In the genomic region with DNA sequence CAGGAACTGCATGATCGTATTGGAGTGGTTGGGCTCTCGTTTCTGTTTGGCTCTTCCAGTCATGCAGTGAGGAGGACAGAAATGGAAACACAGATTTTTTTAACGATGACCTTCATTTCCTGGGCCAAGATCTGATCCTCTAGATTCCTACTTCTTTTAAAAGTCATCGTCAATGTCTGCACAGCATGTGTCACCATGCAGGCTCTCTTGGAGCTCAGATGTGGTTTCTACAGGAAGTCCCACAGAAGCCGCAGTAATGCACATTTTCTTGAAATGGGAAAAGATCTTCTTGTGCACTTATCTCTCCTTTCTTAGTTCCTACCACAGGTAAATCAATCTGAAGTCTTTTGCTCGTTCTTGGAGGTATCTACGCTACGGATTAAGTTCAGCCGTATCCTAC, we compare ENCODE assay signal across 13 cellular contexts.
DNase-seq lines count a peak whose midpoint lies in the region; ATAC-seq and TF ChIP-seq lines count a peak whose summit lies in the region.
"Had no signal": no experiment of that assay in that cellular context is flagged by ENCODE, and none has a peak within 500 bp of the region (broad histone marks: within the 10 kb centered on the region; RNA-seq: fewer than 3 reads in every experiment).

No MANE protein-coding gene starts in this region.

- peak; percentile 20 for DNase-seq in activated CD4-positive, alpha-beta T cell treated with anti-CD3 and anti-CD28 coated beads for 48 hours
- DNase-seq in activated CD4-positive, alpha-beta T cell treated with anti-CD3 and anti-CD28 coated beads for 1 hour, result no peak
- DNase-seq in HFFc6 (no peak), mesenchymal stem cell (peak; percentile 32), NCI-H1048 (lab: John Stamatoyannopoulos, UW) (no peak), T1000 (lab: John Stamatoyannopoulos, UW) (no peak)
- DNase-seq: occipital lobe, Peyer's patch had no signal

- no peak overlapping the region for H3K4me3 ChIP-seq in mesenchymal stem cell (ENCODE audit: insufficient read depth in 1 of 2, low read depth in 1 of 2, low read length in 2 of 2)
- H3K4me3 ChIP-seq: Peyer's patch, thoracic aorta had no signal

- H3K36me3 ChIP-seq in mesenchymal stem cell (ENCODE audit: control insufficient read depth in 1 of 2, insufficient read depth in 2 of 2, low read depth in 1 of 2, low read length in 2 of 2), result no peaks in the 10 kb centered on the region
- H3K36me3 ChIP-seq: Peyer's patch, thoracic aorta had no signal

- H3K18ac ChIP-seq in mesenchymal stem cell (ENCODE audit: low read depth in 1 of 2, low read length in 2 of 2), result no peak overlapping the region

- ATAC-seq in HG03097 (IDR thresholded peaks at IDR 0.05; ENCODE audit: low FRiP score, unreplicated experiment), result no peak

- H3K4me1 ChIP-seq in mesenchymal stem cell (ENCODE audit: control insufficient read depth, insufficient read depth, low read depth, low read length), result no peaks in the 10 kb centered on the region
- H3K4me1 ChIP-seq: Peyer's patch had no signal

- no peak overlapping the region for H3K27ac Mint-ChIP-seq in HFFc6
- no peak overlapping the region for H3K27ac Mint-ChIP-seq in T-helper 1 cell treated with Interleukin-12 subunit alpha and Interleukin-12 subunit beta and Interleukin-4 antibody, amounts not matched to agents 30 μg/mL and 1 μg/mL, for 36 hours
- H3K27ac Mint-ChIP-seq: dendritic cell treated with granulocyte-macrophage colony-stimulating factor and Interleukin-4, amounts not matched to agents 40 ng/mL and 50 ng/mL, for 4 days; memory B cell had no signal

- no peak overlapping the region for H4K8ac ChIP-seq in mesenchymal stem cell (ENCODE audit: low read length)

- H3K9ac ChIP-seq in mesenchymal stem cell (ENCODE audit: low read length), result no peak overlapping the region

- H2BK120ac ChIP-seq in mesenchymal stem cell (ENCODE audit: low read depth, low read length), result no peak overlapping the region

- no peak overlapping the region for H4K91ac ChIP-seq in mesenchymal stem cell (ENCODE audit: low read length)

- peaks cover 21% of the 10 kb centered on the region; the same call in 1 of the 2 replicates for H3K4me1 Mint-ChIP-seq in HFFc6 (ENCODE audit: low read depth)
- peaks cover 7% of the 10 kb centered on the region for H3K4me1 Mint-ChIP-seq in T-helper 1 cell treated with Interleukin-12 subunit alpha and Interleukin-12 subunit beta and Interleukin-4 antibody, amounts not matched to agents 30 μg/mL and 1 μg/mL, for 36 hours (ENCODE audit: low read depth)
- H3K4me1 Mint-ChIP-seq: memory B cell had no signal

- H2BK5ac ChIP-seq in mesenchymal stem cell (ENCODE audit: low read depth, low read length, poor library complexity, severe bottlenecking), result no peak overlapping the region

- peak overlapping the region in 1 of 2 experiments; percentile 32 for H2BK12ac ChIP-seq in mesenchymal stem cell (ENCODE audit: low read length in 2 of 2)

- no peaks in the 10 kb centered on the region for H3K9me3 ChIP-seq in mesenchymal stem cell (ENCODE audit: control insufficient read depth, low read length)
- H3K9me3 ChIP-seq: Peyer's patch, thoracic aorta had no signal

- no peak overlapping the region for H2BK15ac ChIP-seq in mesenchymal stem cell (ENCODE audit: low read depth, poor library complexity, severe bottlenecking)

- H3K14ac ChIP-seq in mesenchymal stem cell (ENCODE audit: low read length in 2 of 2), result no peak overlapping the region

- 67% methylated on average over 9 of the region's 9 CpGs for WGBS in mesenchymal stem cell

- no peak overlapping the region for H3K27ac ChIP-seq in mesenchymal stem cell (ENCODE audit: low read length, poor library complexity, severe bottlenecking)
- H3K27ac ChIP-seq: Peyer's patch, thoracic aorta had no signal

- H3K36me3 Mint-ChIP-seq in HFFc6 (ENCODE audit: low read depth), result no peaks in the 10 kb centered on the region
- no peaks in the 10 kb centered on the region for H3K36me3 Mint-ChIP-seq in T-helper 1 cell treated with Interleukin-12 subunit alpha and Interleukin-12 subunit beta and Interleukin-4 antibody, amounts not matched to agents 30 μg/mL and 1 μg/mL, for 36 hours (ENCODE audit: low read depth)
- H3K36me3 Mint-ChIP-seq: memory B cell had no signal

- H3K4me2 ChIP-seq in mesenchymal stem cell (ENCODE audit: low read length, poor library complexity, severe bottlenecking), result no peak overlapping the region

- H2AFZ ChIP-seq in mesenchymal stem cell (ENCODE audit: low read depth, low read length), result no peak overlapping the region

- H3K23ac ChIP-seq in mesenchymal stem cell (ENCODE audit: low read length in 2 of 2), result no peak overlapping the region

- TF ChIP-seq CTCF in HFFc6 (IDR thresholded peaks at IDR 0.05), result no peak

- no peaks in the 10 kb centered on the region for H3K27me3 ChIP-seq in mesenchymal stem cell (ENCODE audit: control insufficient read depth in 1 of 2, insufficient read depth in 1 of 2, low read length in 2 of 2)
- H3K27me3 ChIP-seq: Peyer's patch had no signal

- peak overlapping the region; percentile 40; the same call in 1 of the 2 replicates for H3K4me3 Mint-ChIP-seq in HFFc6
- H3K4me3 Mint-ChIP-seq in T-helper 1 cell treated with Interleukin-12 subunit alpha and Interleukin-12 subunit beta and Interleukin-4 antibody, amounts not matched to agents 30 μg/mL and 1 μg/mL, for 36 hours, result peak overlapping the region; percentile 23
- H3K4me3 Mint-ChIP-seq: dendritic cell treated with granulocyte-macrophage colony-stimulating factor and Interleukin-4, amounts not matched to agents 40 ng/mL and 50 ng/mL, for 4 days; memory B cell had no signal

- H3K4ac ChIP-seq in mesenchymal stem cell (ENCODE audit: low read depth in 1 of 2, low read length in 2 of 2), result no peak overlapping the region

- H3K79me1 ChIP-seq in mesenchymal stem cell (replicated peaks; ENCODE audit: low read length, poor library complexity, severe bottlenecking), result no peaks in the 10 kb centered on the region

- no peak overlapping the region for H2AK5ac ChIP-seq in mesenchymal stem cell (ENCODE audit: low read length, severe bottlenecking)

- H3K9me3 Mint-ChIP-seq in HFFc6, result no peaks in the 10 kb centered on the region
- H3K9me3 Mint-ChIP-seq in T-helper 1 cell treated with Interleukin-12 subunit alpha and Interleukin-12 subunit beta and Interleukin-4 antibody, amounts not matched to agents 30 μg/mL and 1 μg/mL, for 36 hours, result no peaks in the 10 kb centered on the region
- H3K9me3 Mint-ChIP-seq: dendritic cell treated with granulocyte-macrophage colony-stimulating factor and Interleukin-4, amounts not matched to agents 40 ng/mL and 50 ng/mL, for 4 days; memory B cell had no signal

- no peaks in the 10 kb centered on the region; the same call in 1 of the 2 replicates for H3K27me3 Mint-ChIP-seq in HFFc6 (ENCODE audit: insufficient read depth)
- peaks cover 15% of the 10 kb centered on the region for H3K27me3 Mint-ChIP-seq in T-helper 1 cell treated with Interleukin-12 subunit alpha and Interleukin-12 subunit beta and Interleukin-4 antibody, amounts not matched to agents 30 μg/mL and 1 μg/mL, for 36 hours (ENCODE audit: low read depth)
- H3K27me3 Mint-ChIP-seq: dendritic cell treated with granulocyte-macrophage colony-stimulating factor and Interleukin-4, amounts not matched to agents 40 ng/mL and 50 ng/mL, for 4 days; memory B cell had no signal

Comparison
In these comparisons a context has a peak if more than half of its experiments do, and no peak if none do; other contexts are left out.
1. DNase-seq: peak in activated CD4-positive, alpha-beta T cell treated with anti-CD3 and anti-CD28 coated beads for 48 hours (single experiment) and mesenchymal stem cell (single experiment); none in activated CD4-positive, alpha-beta T cell treated with anti-CD3 and anti-CD28 coated beads for 1 hour (single experiment), HFFc6 (single experiment), NCI-H1048 (single experiment) and T1000 (single experiment).